Comparison of ENCODE assay signal across 8 cellular contexts in the genomic region with DNA sequence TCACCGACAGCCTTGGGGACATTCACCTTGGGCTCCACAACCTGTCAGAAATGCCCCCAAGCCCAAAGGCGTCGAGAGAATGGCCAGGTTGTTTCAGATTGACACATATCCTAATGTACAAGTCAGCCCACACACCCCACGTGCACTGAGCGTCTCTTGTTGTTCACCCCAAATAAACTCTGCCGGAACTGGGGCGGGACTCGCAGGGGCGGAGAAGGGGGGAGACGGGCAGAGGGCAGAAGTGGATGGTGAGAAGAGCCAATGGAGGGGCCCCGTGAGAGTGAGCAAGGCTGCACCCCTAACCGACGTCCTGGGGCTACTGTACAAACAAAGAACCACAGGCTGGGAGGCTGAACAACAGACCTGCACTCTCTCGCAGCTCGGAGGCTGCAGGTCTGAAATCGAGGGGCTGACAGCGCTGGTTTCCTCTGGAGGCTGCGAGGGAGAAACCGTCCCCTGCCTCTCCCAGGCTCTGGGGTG. TPM values are rescaled to one million over a fixed set of nuclear protein-coding genes. Genes with fewer than 3 reads are reported as not detected.
DNase-seq lines count a peak whose midpoint lies in the region; ATAC-seq lines count a peak whose summit lies in the region.

No MANE protein-coding gene starts in this region.

- no peak overlapping the region for H3K18ac ChIP-seq in mesenchymal stem cell (ENCODE audit: low read depth in 1 of 2, low read length in 2 of 2)

- H3K79me1 ChIP-seq in mesenchymal stem cell (replicated peaks; ENCODE audit: low read length, poor library complexity, severe bottlenecking) = no peaks in the 10 kb centered on the region

- H3K4ac ChIP-seq in mesenchymal stem cell (ENCODE audit: low read depth in 1 of 2, low read length in 2 of 2) = no peak overlapping the region

- H3K27me3 Mint-ChIP-seq in stimulated activated naive CD8-positive, alpha-beta T cell treated with anti-CD3 and anti-CD28 coated beads, Interleukin-15, Interleukin-2, amounts not matched to agents 100 ng/mL and 50 ng/mL, for 24 hours = no peaks in the 10 kb centered on the region

- H3K4me3 ChIP-seq in mesenchymal stem cell (ENCODE audit: insufficient read depth in 1 of 2, low read depth in 1 of 2, low read length in 2 of 2) = no peak overlapping the region

- H2BK12ac ChIP-seq in mesenchymal stem cell (ENCODE audit: low read length in 2 of 2) = no peak overlapping the region

- no peak overlapping the region for H3K14ac ChIP-seq in mesenchymal stem cell (ENCODE audit: low read length in 2 of 2)

- no peaks in the 10 kb centered on the region for H3K36me3 ChIP-seq in mesenchymal stem cell (ENCODE audit: control insufficient read depth in 1 of 2, insufficient read depth in 2 of 2, low read depth in 1 of 2, low read length in 2 of 2)

- peak overlapping the region; percentile 28 for H4K8ac ChIP-seq in mesenchymal stem cell (ENCODE audit: low read length)

- H3K27ac Mint-ChIP-seq in stimulated activated naive CD8-positive, alpha-beta T cell treated with anti-CD3 and anti-CD28 coated beads, Interleukin-15, Interleukin-2, amounts not matched to agents 100 ng/mL and 50 ng/mL, for 24 hours = peak overlapping the region; percentile 67

- H2BK5ac ChIP-seq in mesenchymal stem cell (ENCODE audit: low read depth, low read length, poor library complexity, severe bottlenecking) = no peak overlapping the region

- peak overlapping the region; percentile 74 for H3K4me3 Mint-ChIP-seq in stimulated activated naive CD8-positive, alpha-beta T cell treated with anti-CD3 and anti-CD28 coated beads, Interleukin-15, Interleukin-2, amounts not matched to agents 100 ng/mL and 50 ng/mL, for 24 hours

- H3K36me3 Mint-ChIP-seq in stimulated activated naive CD8-positive, alpha-beta T cell treated with anti-CD3 and anti-CD28 coated beads, Interleukin-15, Interleukin-2, amounts not matched to agents 100 ng/mL and 50 ng/mL, for 24 hours (ENCODE audit: low read depth) = no peaks in the 10 kb centered on the region

- H2AFZ ChIP-seq in mesenchymal stem cell (ENCODE audit: low read depth, low read length) = no peak overlapping the region

- H3K4me1 ChIP-seq in mesenchymal stem cell (ENCODE audit: control insufficient read depth, insufficient read depth, low read depth, low read length) = peaks cover 1% of the 10 kb centered on the region

- no peak overlapping the region for H2BK15ac ChIP-seq in mesenchymal stem cell (ENCODE audit: low read depth, poor library complexity, severe bottlenecking)

- H3K9me3 ChIP-seq in mesenchymal stem cell (ENCODE audit: control insufficient read depth, low read length) = no peaks in the 10 kb centered on the region

- H4K91ac ChIP-seq in mesenchymal stem cell (ENCODE audit: low read length) = no peak overlapping the region

- peaks cover 58% of the 10 kb centered on the region for H3K4me1 Mint-ChIP-seq in stimulated activated naive CD8-positive, alpha-beta T cell treated with anti-CD3 and anti-CD28 coated beads, Interleukin-15, Interleukin-2, amounts not matched to agents 100 ng/mL and 50 ng/mL, for 24 hours (ENCODE audit: low read depth)

- peak; percentile 43 for ATAC-seq in GM21529 (IDR thresholded peaks at IDR 0.05; ENCODE audit: unreplicated experiment)

- WGBS in mesenchymal stem cell = 82% methylated on average over 19 of the region's 19 CpGs

- peaks cover 10 to 75% of the 10 kb centered on the region in 2 experiments for H3K27me3 ChIP-seq in mesenchymal stem cell (ENCODE audit: control insufficient read depth in 1 of 2, insufficient read depth in 1 of 2, low read length in 2 of 2)

- H3K4me2 ChIP-seq in mesenchymal stem cell (ENCODE audit: low read length, poor library complexity, severe bottlenecking) = no peak overlapping the region

- H3K27ac ChIP-seq in mesenchymal stem cell (ENCODE audit: low read length, poor library complexity, severe bottlenecking) = no peak overlapping the region

- peak; percentile 81 for DNase-seq in DMS79 (lab: John Stamatoyannopoulos, UW)
- DNase-seq in MV-4-11 (lab: John Stamatoyannopoulos, UW) = peak; percentile 39
- DNase-seq in activated CD8-positive, alpha-beta memory T cell treated with anti-CD3 and anti-CD28 coated beads, Interleukin-2, amount 50 U/mL, for 1 hour (ENCODE audit: extremely low read depth) = peak; percentile 86
- DNase-seq in mesenchymal stem cell = no peak
- no peak for DNase-seq in DMS 273 (lab: John Stamatoyannopoulos, UW; ENCODE audit: unreplicated experiment)
- DNase-seq in NCI-H146 treated with DMSO at 0.1 percent for 48 hours (lab: John Stamatoyannopoulos, UW; ENCODE audit: unreplicated experiment) = no peak

- H3K23ac ChIP-seq in mesenchymal stem cell (ENCODE audit: low read length in 2 of 2) = no peak overlapping the region

- H3K9me3 Mint-ChIP-seq in stimulated activated naive CD8-positive, alpha-beta T cell treated with anti-CD3 and anti-CD28 coated beads, Interleukin-15, Interleukin-2, amounts not matched to agents 100 ng/mL and 50 ng/mL, for 24 hours = no peaks in the 10 kb centered on the region

- no peak overlapping the region for H2BK120ac ChIP-seq in mesenchymal stem cell (ENCODE audit: low read depth, low read length)

- no peak overlapping the region for H2AK5ac ChIP-seq in mesenchymal stem cell (ENCODE audit: low read length, severe bottlenecking)

- no peak overlapping the region for H3K9ac ChIP-seq in mesenchymal stem cell (ENCODE audit: low read length)

RNA-seq across cellular contexts. Expression of gene UMODL1, which starts 8.5 kb away (rescaled TPM):
- polyA plus RNA-seq in mesenchymal stem cell (2013, experiment 1 of 2) = 0.07 TPM
- 0.07 TPM for polyA plus RNA-seq in mesenchymal stem cell (2013, experiment 2 of 2)

RNA-seq across cellular contexts. Expression of gene ZBTB21, which starts 52.4 kb away (rescaled TPM):
- polyA plus RNA-seq in mesenchymal stem cell (2013, experiment 1 of 2) = 9.7 TPM
- 9.5 TPM for polyA plus RNA-seq in mesenchymal stem cell (2013, experiment 2 of 2)

Comparison
In these comparisons a context has a peak if more than half of its experiments do, and no peak if none do; other contexts are left out.
1. DNase-seq: peak in DMS79 (single experiment), MV-4-11 (single experiment) and activated CD8-positive, alpha-beta memory T cell treated with anti-CD3 and anti-CD28 coated beads, Interleukin-2, amount 50 U/mL, for 1 hour (single experiment); none in mesenchymal stem cell (single experiment), DMS 273 (single experiment) and NCI-H146 treated with DMSO at 0.1 percent for 48 hours (single experiment).